In genomic region chr5:180860273-180860886, GRCh38 we compare ENCODE assay signal across 8 cellular contexts. TPM values are rescaled to one million over a fixed set of nuclear protein-coding genes. Genes with fewer than 3 reads are reported as not detected.
A peak's percentile ranks its signal among the peaks of the same experiment; 100 is the strongest.
DNase-seq lines count a peak whose midpoint lies in the region; ATAC-seq and TF ChIP-seq lines count a peak whose summit lies in the region.

No MANE protein-coding gene starts in this region.

- H3K4me1 Mint-ChIP-seq in naive thymus-derived CD4-positive, alpha-beta T cell: peaks cover 19 to 40% (median 32%) of the 10 kb centered on the region in 7 donors
- H3K4me1 Mint-ChIP-seq in type B pancreatic cell (ENCODE audit: unreplicated experiment): peaks cover 9% of the 10 kb centered on the region

- H3K27ac Mint-ChIP-seq in naive thymus-derived CD4-positive, alpha-beta T cell: peak overlapping the region; percentile 82 to 96 (median 94)
- H3K27ac Mint-ChIP-seq in type B pancreatic cell: peak overlapping the region; percentile 94

- CTCF ChIA-PET in naive thymus-derived CD4-positive, alpha-beta T cell (lab: Charles Lee): interaction anchor here (0.5 to 2.1 kb wide), 3 partner anchors 10 to 328 kb away, joined by 3 to 8 read pairs (median 3); no protein-coding TSS in a partner anchor

- H3K27ac ChIP-seq in WERI-Rb-1: peak overlapping the region; percentile 89
- H3K27ac ChIP-seq in naive thymus-derived CD4-positive, alpha-beta T cell (ENCODE audit: low read depth, low read length): peak overlapping the region; percentile 83

- H3K4me1 ChIP-seq in naive thymus-derived CD4-positive, alpha-beta T cell (ENCODE audit: control insufficient read depth in 2 of 2, insufficient read depth in 2 of 2, low read length in 2 of 2): peaks cover 8 to 9% of the 10 kb centered on the region in 2 donors

- no peaks in the 10 kb centered on the region for H3K27me3 ChIP-seq in WERI-Rb-1 (ENCODE audit: insufficient read depth, low read depth, severe bottlenecking)
- no peaks in the 10 kb centered on the region for H3K27me3 ChIP-seq in naive thymus-derived CD4-positive, alpha-beta T cell (ENCODE audit: control insufficient read depth in 2 of 2, insufficient read depth in 2 of 2, low read length in 2 of 2)

- ATAC-seq in HG02840 (IDR thresholded peaks at IDR 0.05; ENCODE audit: low FRiP score, unreplicated experiment): peak; percentile 41
- ATAC-seq in naive thymus-derived CD4-positive, alpha-beta T cell: peak; percentile 83

- no peak for DNase-seq in AG09309 (ENCODE audit: low read depth)
- peak; percentile 79 for DNase-seq in GM13977 (ENCODE audit: low spot score)
- DNase-seq in NCI-H146 (lab: John Stamatoyannopoulos, UW): peak; percentile 80
- peak; percentile 15 for DNase-seq in WERI-Rb-1
- peak; percentile 40 for DNase-seq in epithelial cell of esophagus (ENCODE audit: low read depth)
- DNase-seq in naive thymus-derived CD4-positive, alpha-beta T cell: peak in 8 of 9 donors; percentile 12 to 78 (median 74)
- DNase-seq in type B pancreatic cell (ENCODE audit: extremely low spot score, unreplicated experiment): no peak

- peaks cover 0 to 4% (median 0%) of the 10 kb centered on the region in 5 donors for H3K27me3 Mint-ChIP-seq in naive thymus-derived CD4-positive, alpha-beta T cell
- no peaks in the 10 kb centered on the region for H3K27me3 Mint-ChIP-seq in type B pancreatic cell

- H3K4me3 Mint-ChIP-seq in naive thymus-derived CD4-positive, alpha-beta T cell: peak overlapping the region; percentile 88 to 96 (median 91)
- peak overlapping the region; percentile 97 for H3K4me3 Mint-ChIP-seq in type B pancreatic cell

- in situ Hi-C loops in GM13977 (cut with MboI; ENCODE audit: low pct_unique_long_range_greater_than_20kb, low sequenced_read_pairs, unreplicated experiment): no loop called here

- intact Hi-C loops in naive thymus-derived CD4-positive, alpha-beta T cell (cut with micrococcal nuclease): loop anchor here (1.0 to 10.0 kb wide), 10 partner anchors 50 to 402 kb away; partner anchors contain the start of genes CNOT6 (in 1 of the 2), RACK1 (in 1 of the 2), TRIM41 (in 1 of the 2) and TRIM52 (in 1 of the 2)

- peak overlapping the region; percentile 95 for H3K4me3 ChIP-seq in AG09309 (ENCODE audit: control insufficient read depth, low read depth, low read length)
- H3K4me3 ChIP-seq in WERI-Rb-1 (ENCODE audit: low read depth, low read length): peak overlapping the region; percentile 62
- peak overlapping the region; percentile 92 for H3K4me3 ChIP-seq in epithelial cell of esophagus (ENCODE audit: low read length)
- H3K4me3 ChIP-seq in naive thymus-derived CD4-positive, alpha-beta T cell (ENCODE audit: low read length): peak overlapping the region; percentile 100

- TF ChIP-seq CTCF in AG09309 (IDR thresholded peaks at IDR 0.05; ENCODE audit: control insufficient read depth, insufficient read depth, low read depth, low read length, missing control alignments): no peak
- peak; percentile 34 for TF ChIP-seq CTCF in GM13977 (IDR thresholded peaks at IDR 0.05; ENCODE audit: extremely low read depth, insufficient read depth, missing control alignments)
- TF ChIP-seq CTCF in WERI-Rb-1 (IDR thresholded peaks at IDR 0.05; ENCODE audit: low read depth, low read length): 0 out of 2 replicates have a peak, but pooled peaks have one; percentile 5
- TF ChIP-seq CTCF in epithelial cell of esophagus (IDR thresholded peaks at IDR 0.05; ENCODE audit: insufficient read depth, low read depth, low read length, missing control alignments): peak; percentile 14
- TF ChIP-seq CTCF in type B pancreatic cell (conservative IDR thresholded peaks at IDR 0.05): no peak

- no peaks in the 10 kb centered on the region for H3K9me3 ChIP-seq in WERI-Rb-1 (ENCODE audit: severe bottlenecking)
- no peaks in the 10 kb centered on the region for H3K9me3 ChIP-seq in naive thymus-derived CD4-positive, alpha-beta T cell (ENCODE audit: control insufficient read depth in 2 of 3, low read length in 3 of 3)

- peaks cover 4 to 26% (median 9%) of the 10 kb centered on the region in 5 donors for H3K36me3 Mint-ChIP-seq in naive thymus-derived CD4-positive, alpha-beta T cell
- peaks cover 25% of the 10 kb centered on the region for H3K36me3 Mint-ChIP-seq in type B pancreatic cell

- H3K36me3 ChIP-seq in WERI-Rb-1: no peaks in the 10 kb centered on the region
- H3K36me3 ChIP-seq in naive thymus-derived CD4-positive, alpha-beta T cell (ENCODE audit: control insufficient read depth in 2 of 3, insufficient read depth in 3 of 3, low read length in 3 of 3): peaks cover 0 to 15% (median 6%) of the 10 kb centered on the region in 3 experiments

- no peaks in the 10 kb centered on the region for H3K9me3 Mint-ChIP-seq in naive thymus-derived CD4-positive, alpha-beta T cell
- H3K9me3 Mint-ChIP-seq in type B pancreatic cell: no peaks in the 10 kb centered on the region

- POLR2A ChIA-PET in naive thymus-derived CD4-positive, alpha-beta T cell (lab: Charles Lee): interaction anchor here (1.0 to 5.8 kb wide), 7 partner anchors 30 to 72 kb away, joined by 3 to 44 read pairs (median 6); partner anchors contain the start of gene MGAT1

RNA-seq across cellular contexts. Expression of gene ZFP62, which starts 0.7 kb away (rescaled TPM):
- total RNA-seq in naive thymus-derived CD4-positive, alpha-beta T cell: 10 to 100 TPM; 25.9 to 80.4 (median 36.4) TPM
- polyA plus RNA-seq in naive thymus-derived CD4-positive, alpha-beta T cell: 10 to 100 TPM; 24.9 to 28.6 TPM
- total RNA-seq in type B pancreatic cell (ENCODE audit: low replicate concordance): 45.6 and 49.8 TPM in 2 replicates

RNA-seq across cellular contexts. Expression of gene BTNL8, which starts 38.6 kb away (rescaled TPM):
- total RNA-seq in naive thymus-derived CD4-positive, alpha-beta T cell: not detected
- polyA plus RNA-seq in naive thymus-derived CD4-positive, alpha-beta T cell: not detected
- 0.87 and 2.0 TPM in 2 replicates for total RNA-seq in type B pancreatic cell (ENCODE audit: low replicate concordance)

RNA-seq across cellular contexts. Expression of gene MGAT1, which starts 57.8 kb away (rescaled TPM):
- total RNA-seq in naive thymus-derived CD4-positive, alpha-beta T cell: 100 to 1,000 TPM; 101 to 206 (median 196) TPM
- 100 to 1,000 TPM in 1 of 2 donors, 10 to 100 TPM in 1; 98.6 to 178 TPM for polyA plus RNA-seq in naive thymus-derived CD4-positive, alpha-beta T cell
- 74.8 and 93.4 TPM in 2 replicates for total RNA-seq in type B pancreatic cell (ENCODE audit: low replicate concordance)

Comparison
In these comparisons a context has a peak if more than half of its experiments do, and no peak if none do; other contexts are left out.
1. DNase-seq: peak in GM13977 (single experiment), NCI-H146 (single experiment), WERI-Rb-1 (single experiment), epithelial cell of esophagus (single experiment) and naive thymus-derived CD4-positive, alpha-beta T cell (8 of 9); none in AG09309 (single experiment) and type B pancreatic cell (single experiment).
2. CTCF ChIP-seq: peak in GM13977 (single experiment), WERI-Rb-1 (single experiment) and epithelial cell of esophagus (single experiment); none in AG09309 (single experiment) and type B pancreatic cell (single experiment).
3. Peak in every context shown above with its lines, with median percentiles within 50 percentile points of each other: H3K4me3 ChIP-seq.